17 cellular contexts compared by ENCODE assay signal in the genomic region with DNA sequence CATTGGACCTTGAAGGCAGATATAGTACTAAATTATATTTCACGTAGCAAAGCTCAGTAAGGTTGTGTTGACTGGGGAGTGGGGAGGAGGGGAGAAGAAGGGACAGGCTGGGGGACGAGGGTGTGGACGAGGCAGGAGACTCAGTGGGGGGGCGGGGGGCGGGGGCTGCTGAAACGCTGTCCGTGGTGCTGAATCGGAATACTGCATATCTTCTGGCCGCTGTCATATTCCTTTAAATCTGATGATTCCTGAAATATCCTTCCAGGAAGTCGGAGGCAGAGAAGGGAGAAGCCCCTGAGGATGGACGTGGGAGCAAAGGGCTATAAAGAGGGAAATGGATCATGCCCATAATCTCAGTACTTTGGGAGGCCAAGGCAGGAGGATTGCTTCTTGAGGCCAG. TPM values are rescaled to one million over a fixed set of nuclear protein-coding genes. Genes with fewer than 3 reads are reported as not detected.
A peak's percentile ranks its signal among the peaks of the same experiment; 100 is the strongest.
DNase-seq lines count a peak whose midpoint lies in the region; ATAC-seq, FAIRE-seq and TF ChIP-seq lines count a peak whose summit lies in the region.
"Had no signal": no experiment of that assay in that cellular context is flagged by ENCODE, and none has a peak within 500 bp of the region (broad histone marks: within the 10 kb centered on the region; RNA-seq: fewer than 3 reads in every experiment).

No MANE protein-coding gene starts in this region.

- no peak for TF ChIP-seq RAD21 in K562 (CRISPR knock-in tag; conservative IDR thresholded peaks at IDR 0.05 in 1 of 2, IDR thresholded peaks at IDR 0.05 in 1 of 2)

- H3K27me3 ChIP-seq in H7 (ENCODE audit: control insufficient read depth, insufficient read depth, low read length) (no peaks in the 10 kb centered on the region; the same call in 1 of the 2 replicates), K562 (ENCODE audit: control insufficient read depth in 2 of 2, insufficient read depth in 2 of 2, low read length in 2 of 2) (no peaks in the 10 kb centered on the region), hepatocyte (peaks cover 16% of the 10 kb centered on the region)
- H3K27me3 ChIP-seq: Peyer's patch had no signal

- TF ChIP-seq EP300 in K562 (IDR thresholded peaks at IDR 0.05; ENCODE audit: low read length), result no peak

- no peak overlapping the region for H3K4me3 ChIP-seq in H7 (ENCODE audit: insufficient read depth, low read depth, low read length)
- H3K4me3 ChIP-seq in K562, result no peak overlapping the region
- H3K4me3 ChIP-seq in hepatocyte, result no peak overlapping the region
- H3K4me3 ChIP-seq: Peyer's patch had no signal

- FAIRE-seq in K562 (lab: Jason Lieb, UNC) (no peak), urothelium cell line (lab: Jason Lieb, UNC) (no peak)

- no peak overlapping the region for H3K9ac ChIP-seq in K562 (ENCODE audit: insufficient read depth in 1 of 2, low read depth in 2 of 2, low read length in 2 of 2)

- in situ Hi-C loops in K562 (cut with MboI), result no loop called here

- H3K79me2 ChIP-seq in K562 (ENCODE audit: control insufficient read depth, insufficient read depth, low read length) (no peaks in the 10 kb centered on the region), hepatocyte (no peaks in the 10 kb centered on the region)

- no peak for TF ChIP-seq POLR2A in K562 (conservative IDR thresholded peaks at IDR 0.05)

- WGBS in K562 (ENCODE audit: insufficient coverage, low coverage, missing lambda C conversion rate), result 4% methylated on average over 4 of the region's 11 CpGs
- 29% methylated on average over 7 of the region's 11 CpGs for WGBS in hepatocyte (ENCODE audit: low lambda C conversion rate, missing lambda C conversion rate)

- H3K36me3 ChIP-seq in H7 (replicated peaks; ENCODE audit: control insufficient read depth, insufficient read depth, low read length) (no peaks in the 10 kb centered on the region), K562 (ENCODE audit: control insufficient read depth, insufficient read depth, low read length) (no peaks in the 10 kb centered on the region), hepatocyte (replicated peaks; ENCODE audit: insufficient read depth, low read depth) (no peaks in the 10 kb centered on the region)
- H3K36me3 ChIP-seq: Peyer's patch had no signal

- ATAC-seq in K562, result no peak
- ATAC-seq in sciatic nerve, result no peak
- no peak for ATAC-seq in HG03025 (IDR thresholded peaks at IDR 0.05; ENCODE audit: low FRiP score, unreplicated experiment)
- ATAC-seq: CD8-positive, alpha-beta T cell had no signal

- TF ChIP-seq CTCF in K562 (IDR thresholded peaks at IDR 0.05 in 2 of 3, conservative IDR thresholded peaks at IDR 0.05 in 1 of 3; ENCODE audit: insufficient read depth in 2 of 3, low read depth in 1 of 3, low read length in 3 of 3) (no peak), hepatocyte (IDR thresholded peaks at IDR 0.05; ENCODE audit: poor library complexity) (no peak)

- H3K9me3 ChIP-seq in K562 (replicated peaks; ENCODE audit: control insufficient read depth, insufficient read depth, low read depth, low read length), result no peaks in the 10 kb centered on the region
- H3K9me3 ChIP-seq in hepatocyte (ENCODE audit: low read depth), result no peaks in the 10 kb centered on the region
- H3K9me3 ChIP-seq: Peyer's patch had no signal

- BruUV-seq in K562 (replicated peaks; lab: Mats Ljungman, UMichigan), result no TSS peak

- H3K27ac ChIP-seq in K562 (ENCODE audit: extremely low read depth, low read depth, low read length) (no peak overlapping the region), hepatocyte (no peak overlapping the region)
- H3K27ac ChIP-seq: Peyer's patch had no signal

- peaks cover 7% of the 10 kb centered on the region; the same call in 1 of the 2 replicates for H4K20me1 ChIP-seq in K562 (replicated peaks; ENCODE audit: control insufficient read depth, insufficient read depth, low read length)
- H4K20me1 ChIP-seq in hepatocyte (ENCODE audit: insufficient read depth, poor library complexity, severe bottlenecking), result no peaks in the 10 kb centered on the region

- peak; percentile 79 for DNase-seq in H7
- DNase-seq in OCI-M1 (lab: John Stamatoyannopoulos, UW), result peak; percentile 52
- DNase-seq in K562 (ENCODE audit: extremely low read depth in 1 of 4, low spot score in 3 of 4), result peak; percentile 44 to 78 (median 69)
- peak; percentile 26 for DNase-seq in urothelium cell line (ENCODE audit: low spot score)
- no peak for DNase-seq in hepatocyte (ENCODE audit: low spot score)
- no peak for DNase-seq in sciatic nerve (ENCODE audit: low spot score)
- DNase-seq: CD8-positive, alpha-beta T cell; NCI-H1417; NCI-H2029; NCI-H2171 treated with DMSO at 0.1 percent for 48 hours; NCI-H774; Peyer's patch; SIG-M5 had no signal

- H3K9me1 ChIP-seq in K562 (ENCODE audit: control insufficient read depth, insufficient read depth, low read length), result no peaks in the 10 kb centered on the region

- no peaks in the 10 kb centered on the region for H3K9me2 ChIP-seq in hepatocyte (replicated peaks; ENCODE audit: insufficient read depth)

- H3K4me1 ChIP-seq in K562 (replicated peaks in 1 of 2; ENCODE audit: control insufficient read depth in 2 of 2, insufficient read depth in 2 of 2, low read length in 2 of 2) (peaks cover 0 to 7% of the 10 kb centered on the region in 2 experiments; a peak in 1 of 5 replicates), hepatocyte (ENCODE audit: insufficient read depth) (no peaks in the 10 kb centered on the region)
- H3K4me1 ChIP-seq: Peyer's patch had no signal

- CTCF ChIA-PET in K562 (lab: Yijun Ruan, JAX; ENCODE audit: low intra/inter-chr PET ratio), result no interaction called here

- intact Hi-C loops in K562 (cut with micrococcal nuclease) (no loop called here), sciatic nerve (cut with DNase I) (no loop called here)

- POLR2A ChIA-PET in K562 (lab: Yijun Ruan, JAX), result interaction anchor here (0.6 kb wide), 1 partner anchor 112 kb away, joined by 3 read pairs; no protein-coding TSS in a partner anchor

- H3K4me2 ChIP-seq in K562 (ENCODE audit: insufficient read depth, low read length) (no peak overlapping the region), hepatocyte (no peak overlapping the region)

- H2AFZ ChIP-seq in K562 (ENCODE audit: low read depth, low read length) (no peak overlapping the region), hepatocyte (no peak overlapping the region)

RNA-seq across cellular contexts. Expression of gene CASP14, which starts 34.7 kb away (rescaled TPM):
- total RNA-seq in H7 (2014; rRNA removed; shearing (Covaris generic)), result not detected in 2 replicates
- total RNA-seq in K562 (2011; cell fraction: chromatin; rRNA removed; ENCODE audit: low replicate concordance), result not detected in 2 replicates
- not detected in 2 replicates for total RNA-seq in K562 (2011; cell fraction: nucleolus; rRNA removed)
- total RNA-seq in K562 (2011; cell fraction: nucleoplasm; rRNA removed), result not detected in 2 replicates
- total RNA-seq in K562 (2014; rRNA removed) (not detected in 2 replicates), K562 (2014; rRNA removed; fragmentation: Illumina TruSeq; extraction: Trizol) (not detected in 2 replicates), K562 (2015; rRNA removed; fragmentation: Illumina TruSeq; extraction: Trizol) (not detected in 2 replicates), K562 (2021) (not detected in 2 replicates), hepatocyte (not detected in 2 replicates), sciatic nerve (not detected)
- polyA plus RNA-seq in K562 (2011; rRNA removed) (not detected in 2 replicates), K562 (2014; fragmentation: Illumina TruSeq; extraction: Trizol) (not detected in 2 replicates), K562 (2014; fragmentation: Nextera tagmentation; extraction: Ambion mirVana) (not detected), K562 (2014; rRNA removed) (not detected in 2 replicates), hepatocyte (not detected in 2 replicates)
- polyA plus RNA-seq in K562 (2011; cell fraction: cytosol; rRNA removed), result not detected in 2 replicates
- not detected in 2 replicates for polyA plus RNA-seq in K562 (2011; cell fraction: nucleus; rRNA removed)
- 0.17 TPM in 1 of 2 replicates, not detected in the other for polyA plus RNA-seq in K562 (2012)
- polyA minus RNA-seq in K562 (2011; rRNA and poly(A)+ RNA removed), result not detected in 2 replicates
- polyA minus RNA-seq in K562 (2011; cell fraction: cytosol; rRNA and poly(A)+ RNA removed), result not detected in 2 replicates
- polyA minus RNA-seq in K562 (2011; cell fraction: nucleus; rRNA and poly(A)+ RNA removed), result not detected in 2 replicates
- total RNA-seq: CD8-positive, alpha-beta T cell; Daoy; NCI-H460; Peyer's patch had no signal
- polyA plus RNA-seq: BJ had no signal

RNA-seq across cellular contexts. Expression of gene SLC1A6, which starts 34.9 kb away (rescaled TPM):
- total RNA-seq in H7 (2014; rRNA removed; shearing (Covaris generic)), result 0.62 TPM in 1 of 2 replicates, not detected in the other
- not detected in 2 replicates for total RNA-seq in K562 (2011; cell fraction: chromatin; rRNA removed; ENCODE audit: low replicate concordance)
- total RNA-seq in K562 (2011; cell fraction: nucleolus; rRNA removed), result not detected in 2 replicates
- total RNA-seq in K562 (2011; cell fraction: nucleoplasm; rRNA removed), result not detected in 2 replicates
- total RNA-seq in K562 (2014; rRNA removed), result not detected in 2 replicates
- total RNA-seq in K562 (2014; rRNA removed; fragmentation: Illumina TruSeq; extraction: Trizol), result not detected in 2 replicates
- total RNA-seq in K562 (2015; rRNA removed; fragmentation: Illumina TruSeq; extraction: Trizol), result not detected in 2 replicates
- not detected in 2 replicates for total RNA-seq in K562 (2021)
- not detected in 2 replicates for polyA plus RNA-seq in K562 (2011; rRNA removed)
- polyA plus RNA-seq in K562 (2011; cell fraction: cytosol; rRNA removed), result not detected in 2 replicates
- not detected in 2 replicates for polyA plus RNA-seq in K562 (2011; cell fraction: nucleus; rRNA removed)
- not detected in 2 replicates for polyA plus RNA-seq in K562 (2012)
- polyA plus RNA-seq in K562 (2014; fragmentation: Illumina TruSeq; extraction: Trizol), result not detected in 2 replicates
- not detected for polyA plus RNA-seq in K562 (2014; fragmentation: Nextera tagmentation; extraction: Ambion mirVana)
- polyA plus RNA-seq in K562 (2014; rRNA removed), result not detected in 2 replicates
- polyA minus RNA-seq in K562 (2011; rRNA and poly(A)+ RNA removed), result not detected in 2 replicates
- not detected in 2 replicates for polyA minus RNA-seq in K562 (2011; cell fraction: cytosol; rRNA and poly(A)+ RNA removed)
- polyA minus RNA-seq in K562 (2011; cell fraction: nucleus; rRNA and poly(A)+ RNA removed), result not detected in 2 replicates
- 1.2 and 8.1 TPM in 2 replicates for total RNA-seq in hepatocyte
- polyA plus RNA-seq in hepatocyte, result 4.6 and 7.1 TPM in 2 replicates
- not detected for total RNA-seq in sciatic nerve
- total RNA-seq: CD8-positive, alpha-beta T cell; NCI-H460; Peyer's patch had no signal
- polyA plus RNA-seq: BJ had no signal

Comparison
In these comparisons a context has a peak if more than half of its experiments do, and no peak if none do; other contexts are left out.
1. DNase-seq: peak in H7 (single experiment), OCI-M1 (single experiment), K562 (4 of 4) and urothelium cell line (single experiment); none in hepatocyte (single experiment) and sciatic nerve (single experiment).